In the genomic region with DNA sequence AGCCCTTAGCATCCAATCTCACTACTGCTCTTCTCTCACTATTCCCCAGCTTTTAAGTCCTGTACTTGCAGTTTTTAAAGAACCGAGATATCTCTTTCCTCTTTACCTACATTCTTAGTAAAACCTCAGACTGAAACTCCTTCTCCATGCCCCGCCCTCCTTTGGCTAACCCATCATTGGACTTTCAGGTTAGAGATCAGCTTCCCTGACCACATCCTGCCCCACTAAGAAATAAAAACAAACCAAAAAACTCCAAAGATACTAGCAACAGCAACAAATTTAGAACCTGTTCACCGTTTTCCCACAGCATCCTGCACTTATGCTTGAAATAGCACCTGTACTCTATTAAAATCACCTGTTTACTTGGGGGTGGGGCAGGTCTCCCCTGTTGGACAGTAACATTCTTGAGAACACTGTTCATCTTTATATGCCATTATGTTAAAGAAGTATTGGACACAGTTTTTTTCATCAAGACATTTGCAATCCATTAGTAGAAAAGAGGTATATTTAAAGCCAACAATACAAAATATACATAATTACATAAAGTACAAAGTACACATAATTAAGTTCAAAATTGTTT, we compare ENCODE assay signal across 9 cellular contexts. TPM values are rescaled to one million over a fixed set of nuclear protein-coding genes. Genes with fewer than 3 reads are reported as not detected.
A peak's percentile ranks its signal among the peaks of the same experiment; 100 is the strongest.
DNase-seq lines count a peak whose midpoint lies in the region; ATAC-seq and TF ChIP-seq lines count a peak whose summit lies in the region.
"Had no signal": no experiment of that assay in that cellular context is flagged by ENCODE, and none has a peak within 500 bp of the region (broad histone marks: within the 10 kb centered on the region; RNA-seq: fewer than 3 reads in every experiment).

No MANE protein-coding gene starts in this region.

- H3K9me3 Mint-ChIP-seq in activated T-cell treated with anti-CD3 and anti-CD28 coated beads, Interleukin-2, amount 50 U/mL, for 4 hours = no peaks in the 10 kb centered on the region
- peaks cover 3% of the 10 kb centered on the region for H3K9me3 Mint-ChIP-seq in glutamatergic neuron (ENCODE audit: unreplicated experiment)

- peak; percentile 69 to 73 for ATAC-seq in activated T-cell treated with anti-CD3 and anti-CD28 coated beads, Interleukin-2, amount 50 U/mL, for 4 hours
- no peak for ATAC-seq in HG02970 (IDR thresholded peaks at IDR 0.05; ENCODE audit: low FRiP score, unreplicated experiment)

- peak overlapping the region; percentile 39 for H3K4me3 Mint-ChIP-seq in activated T-cell treated with anti-CD3 and anti-CD28 coated beads, Interleukin-2, amount 50 U/mL, for 4 hours
- no peak overlapping the region for H3K4me3 Mint-ChIP-seq in glutamatergic neuron (ENCODE audit: unreplicated experiment)

- H3K27ac Mint-ChIP-seq in glutamatergic neuron (ENCODE audit: unreplicated experiment) = no peak overlapping the region

- no peaks in the 10 kb centered on the region for H3K27me3 Mint-ChIP-seq in activated T-cell treated with anti-CD3 and anti-CD28 coated beads, Interleukin-2, amount 50 U/mL, for 4 hours (ENCODE audit: low read depth)
- H3K27me3 Mint-ChIP-seq in glutamatergic neuron (ENCODE audit: unreplicated experiment) = peaks cover 2% of the 10 kb centered on the region

- no peaks in the 10 kb centered on the region for H3K36me3 Mint-ChIP-seq in activated T-cell treated with anti-CD3 and anti-CD28 coated beads, Interleukin-2, amount 50 U/mL, for 4 hours (ENCODE audit: insufficient read depth)
- H3K36me3 Mint-ChIP-seq in glutamatergic neuron (ENCODE audit: unreplicated experiment) = no peaks in the 10 kb centered on the region

- DNase-seq in NCI-H1417 (lab: John Stamatoyannopoulos, UW) (peak in 2 of 3 experiments; percentile 4 to 38), NCI-H1417 treated with DMSO at 0.1 percent for 48 hours (lab: John Stamatoyannopoulos, UW) (no peak), HT1080 (ENCODE audit: low read depth) (peak; percentile 17), glutamatergic neuron (no peak), dorsolateral prefrontal cortex (no peak)
- DNase-seq in activated T-cell treated with anti-CD3 and anti-CD28 coated beads, Interleukin-2, amount 50 U/mL, for 4 hours = peak; percentile 25
- DNase-seq in stimulated activated CD8-positive, alpha-beta memory T cell treated with anti-CD3 and anti-CD28 coated beads, Interleukin-7, amount 100 ng/mL, for 4 hours (ENCODE audit: low read depth in 2 of 2) = peak; percentile 2 to 33

- no peaks in the 10 kb centered on the region for H3K27me3 ChIP-seq in dorsolateral prefrontal cortex

- intact Hi-C loops in dorsolateral prefrontal cortex (cut with DNase I) = no loop called here

- no peak overlapping the region for H3K4me3 ChIP-seq in dorsolateral prefrontal cortex

- H3K27ac ChIP-seq in dorsolateral prefrontal cortex = no peak overlapping the region
- H3K27ac ChIP-seq: 22Rv1 had no signal

- TF ChIP-seq CTCF in glutamatergic neuron (IDR thresholded peaks at IDR 0.05; ENCODE audit: partially characterized antibody, unreplicated experiment) (no peak), dorsolateral prefrontal cortex (IDR thresholded peaks at IDR 0.05 in 54 of 56, conservative IDR thresholded peaks at IDR 0.05 in 2 of 56; ENCODE audit: low read depth in 1 of 56, partially characterized antibody in 56 of 56) (no peak)

- peaks cover 31% of the 10 kb centered on the region for H3K4me1 Mint-ChIP-seq in activated T-cell treated with anti-CD3 and anti-CD28 coated beads, Interleukin-2, amount 50 U/mL, for 4 hours (ENCODE audit: low read depth)
- H3K4me1 Mint-ChIP-seq in glutamatergic neuron (ENCODE audit: low read depth, unreplicated experiment) = no peaks in the 10 kb centered on the region

RNA-seq across cellular contexts. Expression of a gene that starts 16.3 kb away (rescaled TPM):
- total RNA-seq in HT1080 (2014; rRNA removed; shearing (Covaris generic)) = 19.2 and 33.3 TPM in 2 replicates
- 29.2 and 34.8 TPM in 2 replicates for polyA plus RNA-seq in HT1080 (2015; cell fraction: cytosol; rRNA removed)
- 24.7 and 25.2 TPM in 2 replicates for polyA plus RNA-seq in HT1080 (2015; cell fraction: nucleus; rRNA removed)
- total RNA-seq in activated T-cell treated with anti-CD3 and anti-CD28 coated beads, Interleukin-2, amount 50 U/mL, for 4 hours = 10 to 100 TPM; 21.1 to 23.2 (median 22.6) TPM
- total RNA-seq in glutamatergic neuron (ENCODE audit: unreplicated experiment) = 33.3 TPM
- 10 to 100 TPM; 30.9 to 64.8 (median 47.9) TPM for total RNA-seq in dorsolateral prefrontal cortex

Comparison
In these comparisons a context has a peak if more than half of its experiments do, and no peak if none do; other contexts are left out.
1. DNase-seq: peak in NCI-H1417 (2 of 3), HT1080 (single experiment), activated T-cell treated with anti-CD3 and anti-CD28 coated beads, Interleukin-2, amount 50 U/mL, for 4 hours (single experiment) and stimulated activated CD8-positive, alpha-beta memory T cell treated with anti-CD3 and anti-CD28 coated beads, Interleukin-7, amount 100 ng/mL, for 4 hours (2 of 2); none in NCI-H1417 treated with DMSO at 0.1 percent for 48 hours (single experiment), glutamatergic neuron (single experiment) and dorsolateral prefrontal cortex (0 of 10).